1 cellular context compared by ENCODE assay signal in the genomic region with DNA sequence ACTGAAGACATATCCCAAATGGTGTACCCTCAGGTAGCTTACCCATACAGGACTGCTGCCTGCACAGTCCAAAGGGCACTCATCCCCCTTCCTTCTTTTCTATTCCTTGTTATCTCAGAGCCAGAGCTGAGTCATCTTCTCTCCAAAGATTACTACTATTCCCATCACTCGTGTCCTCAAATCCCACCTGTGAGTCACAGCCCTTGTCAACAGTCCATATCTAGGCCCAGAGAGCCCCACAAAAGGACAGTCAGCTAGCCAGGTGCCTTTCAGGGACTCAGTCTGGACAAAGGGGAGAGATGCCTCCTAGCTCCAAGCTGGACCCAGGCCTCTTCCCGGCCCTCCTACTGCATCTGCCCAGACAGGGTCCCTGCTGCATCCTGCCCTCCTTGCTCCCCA.
TF ChIP-seq lines count a peak whose summit lies in the region.

No MANE protein-coding gene starts in this region.

TF ChIP-seq in HepG2, 621 proteins besides CTCF, POLR2A, EP300 and RAD21 (continued from another document):
- TF ChIP-seq, protein P1, sequence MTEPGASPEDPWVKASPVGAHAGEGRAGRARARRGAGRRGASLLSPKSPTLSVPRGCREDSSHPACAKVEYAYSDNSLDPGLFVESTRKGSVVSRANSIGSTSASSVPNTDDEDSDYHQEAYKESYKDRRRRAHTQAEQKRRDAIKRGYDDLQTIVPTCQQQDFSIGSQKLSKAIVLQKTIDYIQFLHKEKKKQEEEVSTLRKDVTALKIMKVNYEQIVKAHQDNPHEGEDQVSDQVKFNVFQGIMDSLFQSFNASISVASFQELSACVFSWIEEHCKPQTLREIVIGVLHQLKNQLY (CRISPR knock-in tag; IDR thresholded peaks at IDR 0.05): no peak
- no peak for TF ChIP-seq CREM (IDR thresholded peaks at IDR 0.05)
- TF ChIP-seq CREM (CRISPR knock-in tag; IDR thresholded peaks at IDR 0.05): no peak
- no peak for TF ChIP-seq NR2C2 (CRISPR knock-in tag; IDR thresholded peaks at IDR 0.05; ENCODE audit: borderline replicate concordance)
- TF ChIP-seq, protein P2, sequence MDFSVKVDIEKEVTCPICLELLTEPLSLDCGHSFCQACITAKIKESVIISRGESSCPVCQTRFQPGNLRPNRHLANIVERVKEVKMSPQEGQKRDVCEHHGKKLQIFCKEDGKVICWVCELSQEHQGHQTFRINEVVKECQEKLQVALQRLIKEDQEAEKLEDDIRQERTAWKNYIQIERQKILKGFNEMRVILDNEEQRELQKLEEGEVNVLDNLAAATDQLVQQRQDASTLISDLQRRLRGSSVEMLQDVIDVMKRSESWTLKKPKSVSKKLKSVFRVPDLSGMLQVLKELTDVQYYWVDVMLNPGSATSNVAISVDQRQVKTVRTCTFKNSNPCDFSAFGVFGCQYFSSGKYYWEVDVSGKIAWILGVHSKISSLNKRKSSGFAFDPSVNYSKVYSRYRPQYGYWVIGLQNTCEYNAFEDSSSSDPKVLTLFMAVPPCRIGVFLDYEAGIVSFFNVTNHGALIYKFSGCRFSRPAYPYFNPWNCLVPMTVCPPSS (IDR thresholded peaks at IDR 0.05): no peak
- TF ChIP-seq HCFC1 (IDR thresholded peaks at IDR 0.05; ENCODE audit: low read depth, low read length): no peak
- peak; percentile 69 for TF ChIP-seq JUN (CRISPR knock-in tag; IDR thresholded peaks at IDR 0.05)
- TF ChIP-seq RBAK (CRISPR knock-in tag; IDR thresholded peaks at IDR 0.05): no peak
- no peak for TF ChIP-seq GFI1 (CRISPR knock-in tag; IDR thresholded peaks at IDR 0.05; ENCODE audit: borderline replicate concordance)
- TF ChIP-seq, protein P3, sequence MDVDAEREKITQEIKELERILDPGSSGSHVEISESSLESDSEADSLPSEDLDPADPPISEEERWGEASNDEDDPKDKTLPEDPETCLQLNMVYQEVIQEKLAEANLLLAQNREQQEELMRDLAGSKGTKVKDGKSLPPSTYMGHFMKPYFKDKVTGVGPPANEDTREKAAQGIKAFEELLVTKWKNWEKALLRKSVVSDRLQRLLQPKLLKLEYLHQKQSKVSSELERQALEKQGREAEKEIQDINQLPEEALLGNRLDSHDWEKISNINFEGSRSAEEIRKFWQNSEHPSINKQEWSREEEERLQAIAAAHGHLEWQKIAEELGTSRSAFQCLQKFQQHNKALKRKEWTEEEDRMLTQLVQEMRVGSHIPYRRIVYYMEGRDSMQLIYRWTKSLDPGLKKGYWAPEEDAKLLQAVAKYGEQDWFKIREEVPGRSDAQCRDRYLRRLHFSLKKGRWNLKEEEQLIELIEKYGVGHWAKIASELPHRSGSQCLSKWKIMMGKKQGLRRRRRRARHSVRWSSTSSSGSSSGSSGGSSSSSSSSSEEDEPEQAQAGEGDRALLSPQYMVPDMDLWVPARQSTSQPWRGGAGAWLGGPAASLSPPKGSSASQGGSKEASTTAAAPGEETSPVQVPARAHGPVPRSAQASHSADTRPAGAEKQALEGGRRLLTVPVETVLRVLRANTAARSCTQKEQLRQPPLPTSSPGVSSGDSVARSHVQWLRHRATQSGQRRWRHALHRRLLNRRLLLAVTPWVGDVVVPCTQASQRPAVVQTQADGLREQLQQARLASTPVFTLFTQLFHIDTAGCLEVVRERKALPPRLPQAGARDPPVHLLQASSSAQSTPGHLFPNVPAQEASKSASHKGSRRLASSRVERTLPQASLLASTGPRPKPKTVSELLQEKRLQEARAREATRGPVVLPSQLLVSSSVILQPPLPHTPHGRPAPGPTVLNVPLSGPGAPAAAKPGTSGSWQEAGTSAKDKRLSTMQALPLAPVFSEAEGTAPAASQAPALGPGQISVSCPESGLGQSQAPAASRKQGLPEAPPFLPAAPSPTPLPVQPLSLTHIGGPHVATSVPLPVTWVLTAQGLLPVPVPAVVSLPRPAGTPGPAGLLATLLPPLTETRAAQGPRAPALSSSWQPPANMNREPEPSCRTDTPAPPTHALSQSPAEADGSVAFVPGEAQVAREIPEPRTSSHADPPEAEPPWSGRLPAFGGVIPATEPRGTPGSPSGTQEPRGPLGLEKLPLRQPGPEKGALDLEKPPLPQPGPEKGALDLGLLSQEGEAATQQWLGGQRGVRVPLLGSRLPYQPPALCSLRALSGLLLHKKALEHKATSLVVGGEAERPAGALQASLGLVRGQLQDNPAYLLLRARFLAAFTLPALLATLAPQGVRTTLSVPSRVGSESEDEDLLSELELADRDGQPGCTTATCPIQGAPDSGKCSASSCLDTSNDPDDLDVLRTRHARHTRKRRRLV (CRISPR knock-in tag; IDR thresholded peaks at IDR 0.05): no peak
- no peak for TF ChIP-seq ZFP36L2 (CRISPR knock-in tag; IDR thresholded peaks at IDR 0.05)
- TF ChIP-seq, protein P4, sequence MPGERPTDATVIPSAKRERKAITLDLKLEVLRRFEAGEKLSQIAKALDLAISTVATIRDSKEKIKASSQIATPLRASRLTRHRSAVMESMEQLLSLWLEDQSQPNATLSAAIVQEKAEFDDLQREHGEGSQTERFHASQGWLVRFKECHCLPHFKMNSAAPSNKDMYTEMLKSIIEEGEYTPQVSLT (CRISPR knock-in tag; IDR thresholded peaks at IDR 0.05; ENCODE audit: borderline replicate concordance, low read depth): no peak
- TF ChIP-seq, protein P5, sequence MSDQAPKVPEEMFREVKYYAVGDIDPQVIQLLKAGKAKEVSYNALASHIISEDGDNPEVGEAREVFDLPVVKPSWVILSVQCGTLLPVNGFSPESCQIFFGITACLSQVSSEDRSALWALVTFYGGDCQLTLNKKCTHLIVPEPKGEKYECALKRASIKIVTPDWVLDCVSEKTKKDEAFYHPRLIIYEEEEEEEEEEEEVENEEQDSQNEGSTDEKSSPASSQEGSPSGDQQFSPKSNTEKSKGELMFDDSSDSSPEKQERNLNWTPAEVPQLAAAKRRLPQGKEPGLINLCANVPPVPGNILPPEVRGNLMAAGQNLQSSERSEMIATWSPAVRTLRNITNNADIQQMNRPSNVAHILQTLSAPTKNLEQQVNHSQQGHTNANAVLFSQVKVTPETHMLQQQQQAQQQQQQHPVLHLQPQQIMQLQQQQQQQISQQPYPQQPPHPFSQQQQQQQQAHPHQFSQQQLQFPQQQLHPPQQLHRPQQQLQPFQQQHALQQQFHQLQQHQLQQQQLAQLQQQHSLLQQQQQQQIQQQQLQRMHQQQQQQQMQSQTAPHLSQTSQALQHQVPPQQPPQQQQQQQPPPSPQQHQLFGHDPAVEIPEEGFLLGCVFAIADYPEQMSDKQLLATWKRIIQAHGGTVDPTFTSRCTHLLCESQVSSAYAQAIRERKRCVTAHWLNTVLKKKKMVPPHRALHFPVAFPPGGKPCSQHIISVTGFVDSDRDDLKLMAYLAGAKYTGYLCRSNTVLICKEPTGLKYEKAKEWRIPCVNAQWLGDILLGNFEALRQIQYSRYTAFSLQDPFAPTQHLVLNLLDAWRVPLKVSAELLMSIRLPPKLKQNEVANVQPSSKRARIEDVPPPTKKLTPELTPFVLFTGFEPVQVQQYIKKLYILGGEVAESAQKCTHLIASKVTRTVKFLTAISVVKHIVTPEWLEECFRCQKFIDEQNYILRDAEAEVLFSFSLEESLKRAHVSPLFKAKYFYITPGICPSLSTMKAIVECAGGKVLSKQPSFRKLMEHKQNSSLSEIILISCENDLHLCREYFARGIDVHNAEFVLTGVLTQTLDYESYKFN (CRISPR knock-in tag; conservative IDR thresholded peaks at IDR 0.05): 0 out of 2 replicates have a peak, but pooled peaks have one; percentile 16
- no peak for TF ChIP-seq KLF6 (CRISPR knock-in tag; IDR thresholded peaks at IDR 0.05)
- TF ChIP-seq ZFYVE20 (CRISPR knock-in tag; IDR thresholded peaks at IDR 0.05; ENCODE audit: borderline replicate concordance, low read depth): no peak
- TF ChIP-seq ZNF530 (CRISPR knock-in tag; IDR thresholded peaks at IDR 0.05; ENCODE audit: low read depth): no peak
- no peak for TF ChIP-seq SCMH1 (CRISPR knock-in tag; IDR thresholded peaks at IDR 0.05; ENCODE audit: borderline replicate concordance)
- TF ChIP-seq ZNF205 (CRISPR knock-in tag; IDR thresholded peaks at IDR 0.05): no peak
- TF ChIP-seq, protein P6, sequence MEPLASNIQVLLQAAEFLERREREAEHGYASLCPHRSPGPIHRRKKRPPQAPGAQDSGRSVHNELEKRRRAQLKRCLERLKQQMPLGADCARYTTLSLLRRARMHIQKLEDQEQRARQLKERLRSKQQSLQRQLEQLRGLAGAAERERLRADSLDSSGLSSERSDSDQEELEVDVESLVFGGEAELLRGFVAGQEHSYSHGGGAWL (CRISPR knock-in tag; IDR thresholded peaks at IDR 0.05): no peak
- TF ChIP-seq ZNF33A (CRISPR knock-in tag; IDR thresholded peaks at IDR 0.05; ENCODE audit: borderline replicate concordance): no peak
- no peak for TF ChIP-seq NKX3-1 (CRISPR knock-in tag; IDR thresholded peaks at IDR 0.05)
- TF ChIP-seq REL (CRISPR knock-in tag; conservative IDR thresholded peaks at IDR 0.05): no peak
- TF ChIP-seq, protein P7, sequence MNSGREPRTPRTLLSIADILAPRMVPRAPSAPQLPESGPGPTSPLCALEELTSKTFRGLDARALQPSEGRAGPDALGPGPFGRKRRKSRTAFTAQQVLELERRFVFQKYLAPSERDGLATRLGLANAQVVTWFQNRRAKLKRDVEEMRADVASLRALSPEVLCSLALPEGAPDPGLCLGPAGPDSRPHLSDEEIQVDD (CRISPR knock-in tag; IDR thresholded peaks at IDR 0.05; ENCODE audit: borderline replicate concordance): no peak
- TF ChIP-seq, protein P8, sequence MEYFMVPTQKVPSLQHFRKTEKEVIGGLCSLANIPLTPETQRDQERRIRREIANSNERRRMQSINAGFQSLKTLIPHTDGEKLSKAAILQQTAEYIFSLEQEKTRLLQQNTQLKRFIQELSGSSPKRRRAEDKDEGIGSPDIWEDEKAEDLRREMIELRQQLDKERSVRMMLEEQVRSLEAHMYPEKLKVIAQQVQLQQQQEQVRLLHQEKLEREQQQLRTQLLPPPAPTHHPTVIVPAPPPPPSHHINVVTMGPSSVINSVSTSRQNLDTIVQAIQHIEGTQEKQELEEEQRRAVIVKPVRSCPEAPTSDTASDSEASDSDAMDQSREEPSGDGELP (IDR thresholded peaks at IDR 0.05; ENCODE audit: borderline replicate concordance, low read depth): no peak
